8 cellular contexts compared by ENCODE assay signal in the genomic region with DNA sequence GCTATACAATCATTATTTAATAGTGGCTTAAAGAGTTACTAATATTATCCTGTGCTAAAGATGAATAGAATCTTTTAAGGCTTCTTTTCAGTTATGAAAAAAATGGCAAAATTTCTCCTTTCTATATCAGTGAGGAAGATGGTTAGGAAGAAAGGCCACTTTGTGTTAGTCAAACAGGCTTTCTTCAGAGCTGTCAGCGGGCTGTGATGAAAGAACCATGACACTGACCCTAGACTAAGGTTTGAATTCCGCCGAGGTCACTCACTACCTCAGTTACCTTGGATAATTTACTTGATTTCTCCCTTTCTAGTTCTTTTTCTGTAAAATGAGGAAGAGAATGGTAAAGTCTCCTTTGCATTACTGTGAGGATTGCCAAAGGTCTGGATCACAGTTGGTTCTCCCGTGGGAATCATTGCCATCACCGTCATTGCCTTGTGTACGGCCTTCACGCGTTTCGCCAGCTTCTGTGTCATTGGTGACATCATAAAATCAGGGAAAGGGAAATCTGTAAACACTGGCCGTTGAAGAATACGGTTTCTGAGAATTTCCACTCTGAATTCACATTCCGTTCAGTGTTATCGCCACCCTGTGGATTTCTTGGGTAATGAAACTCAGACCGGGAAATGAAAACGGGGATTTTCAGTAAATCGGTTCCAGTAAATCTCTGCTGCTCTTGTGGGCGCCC. TPM values are rescaled to one million over a fixed set of nuclear protein-coding genes. Genes with fewer than 3 reads are reported as not detected.
DNase-seq lines count a peak whose midpoint lies in the region; ATAC-seq and TF ChIP-seq lines count a peak whose summit lies in the region.

No MANE protein-coding gene starts in this region.

- ATAC-seq in GM18870 (IDR thresholded peaks at IDR 0.05; ENCODE audit: unreplicated experiment) = peak; percentile 89
- peak; percentile 91 for ATAC-seq in HG03175 (IDR thresholded peaks at IDR 0.05; ENCODE audit: unreplicated experiment)
- ATAC-seq in left lobe of liver = peak; percentile 100

- H3K4me3 ChIP-seq in AG09309 (ENCODE audit: control insufficient read depth, low read depth, low read length) (peak overlapping the region; percentile 2; the same call in 1 of the 2 replicates), colonic mucosa (peak overlapping the region; percentile 12)

- no peaks in the 10 kb centered on the region for H3K27me3 ChIP-seq in colonic mucosa

- no peaks in the 10 kb centered on the region for H3K9me3 ChIP-seq in colonic mucosa

- TF ChIP-seq CTCF in AG09309 (IDR thresholded peaks at IDR 0.05; ENCODE audit: control insufficient read depth, insufficient read depth, low read depth, low read length, missing control alignments) = peak; percentile 83
- TF ChIP-seq CTCF in colonic mucosa (IDR thresholded peaks at IDR 0.05) = peak; percentile 86

- intact Hi-C loops in colonic mucosa (cut with DNase I) = loop anchor here (5.0 to 10.0 kb wide), 2 partner anchors 145 to 513 kb away; no protein-coding TSS in a partner anchor

- H3K9ac ChIP-seq in colonic mucosa (ENCODE audit: low read depth in 2 of 2, low read length in 2 of 2) = peak overlapping the region in 1 of 2 donors; percentile 3

- H3K27ac ChIP-seq in colonic mucosa = peak overlapping the region; percentile 1

- no peaks in the 10 kb centered on the region for H3K4me1 ChIP-seq in colonic mucosa

- DNase-seq in AG09309 (ENCODE audit: low read depth) = peak; percentile 80
- DNase-seq in NCI-H446 (lab: John Stamatoyannopoulos, UW) = peak; percentile 80 to 85
- peak; percentile 45 to 54 for DNase-seq in activated CD4-positive, alpha-beta T cell treated with anti-CD3 and anti-CD28 coated beads for 24 hours (ENCODE audit: low read depth in 2 of 2)
- peak; percentile 86 for DNase-seq in colonic mucosa
- peak; percentile 70 for DNase-seq in left lobe of liver (ENCODE audit: low spot score)
- DNase-seq in stimulated activated CD4-positive, alpha-beta T cell treated with anti-CD3 and anti-CD28 coated beads, Interleukin-2, amount 100 ng/mL, for 48 hours = peak; percentile 49 to 62

- no peaks in the 10 kb centered on the region for H3K36me3 ChIP-seq in colonic mucosa

RNA-seq across cellular contexts. Expression of gene YBX3, which starts 26.7 kb away (rescaled TPM):
- total RNA-seq in colonic mucosa (100 to 1,000 TPM; 162 to 166 TPM), left lobe of liver (16.7 TPM)

RNA-seq across cellular contexts. Expression of gene TAS2R7, which starts 52.6 kb away (rescaled TPM):
- total RNA-seq in colonic mucosa (not detected), left lobe of liver (not detected)

RNA-seq across cellular contexts. Expression of gene TAS2R8, which starts 57.2 kb away (rescaled TPM):
- not detected for total RNA-seq in colonic mucosa
- total RNA-seq in left lobe of liver = not detected

Comparison
In these comparisons a context has a peak if more than half of its experiments do, and no peak if none do; other contexts are left out.
1. Peak in every context shown above with its lines: DNase-seq, ATAC-seq, H3K4me3 ChIP-seq and H3K27ac ChIP-seq.